8 cellular contexts compared by ENCODE assay signal in genomic region chr6:32844839-32845372, GRCh38. TPM values are rescaled to one million over a fixed set of nuclear protein-coding genes. Genes with fewer than 3 reads are reported as not detected.
DNase-seq lines count a peak whose midpoint lies in the region; ATAC-seq and TF ChIP-seq lines count a peak whose summit lies in the region.

No MANE protein-coding gene starts in this region.

- POLR2A ChIA-PET in BJ (lab: Charles Lee): no interaction called here
- POLR2A ChIA-PET in naive thymus-derived CD8-positive, alpha-beta T cell (lab: Charles Lee): interaction anchor here (0.6 to 10.6 kb wide), 32 partner anchors 12 to 1912 kb away, joined by 3 to 743 read pairs (median 4); partner anchors contain the start of genes ATF6B, B3GALT4, BRD2 and DXO

- peaks cover 31% of the 10 kb centered on the region for H3K36me3 Mint-ChIP-seq in IgD-negative memory B cell
- H3K36me3 Mint-ChIP-seq in central memory CD8-positive, alpha-beta T cell (ENCODE audit: insufficient read depth): peaks cover 83% of the 10 kb centered on the region
- peaks cover 44 to 86% (median 74%) of the 10 kb centered on the region in 3 donors for H3K36me3 Mint-ChIP-seq in naive thymus-derived CD8-positive, alpha-beta T cell

- no peaks in the 10 kb centered on the region for H3K27me3 ChIP-seq in BJ (ENCODE audit: control insufficient read depth, insufficient read depth, low read length)

- peak overlapping the region; percentile 98 to 100 (median 100) for H3K27ac Mint-ChIP-seq in IgD-negative memory B cell
- H3K27ac Mint-ChIP-seq in central memory CD8-positive, alpha-beta T cell (ENCODE audit: low read depth): peak overlapping the region; percentile 100
- H3K27ac Mint-ChIP-seq in naive thymus-derived CD8-positive, alpha-beta T cell: peak overlapping the region; percentile 98 to 100 (median 100)

- peak overlapping the region; percentile 61 for H3K4me3 ChIP-seq in BJ (ENCODE audit: low read depth, low read length)

- peak; percentile 37 for ATAC-seq in central memory CD8-positive, alpha-beta T cell (replicated peaks; ENCODE audit: extremely low read depth, poor library complexity, severe bottlenecking)
- peak; percentile 15 to 23 for ATAC-seq in naive thymus-derived CD8-positive, alpha-beta T cell
- ATAC-seq in HG02642 (IDR thresholded peaks at IDR 0.05; ENCODE audit: poor library complexity, unreplicated experiment) (no peak), esophagus mucosa (no peak)

- peaks cover 19% of the 10 kb centered on the region for H3K36me3 ChIP-seq in BJ (ENCODE audit: control insufficient read depth, insufficient read depth, low read length)

- peaks cover 0 to 2% (median 0%) of the 10 kb centered on the region in 3 donors for H3K9me3 Mint-ChIP-seq in IgD-negative memory B cell
- no peaks in the 10 kb centered on the region for H3K9me3 Mint-ChIP-seq in central memory CD8-positive, alpha-beta T cell
- no peaks in the 10 kb centered on the region for H3K9me3 Mint-ChIP-seq in naive thymus-derived CD8-positive, alpha-beta T cell

- H3K4me1 Mint-ChIP-seq in IgD-negative memory B cell: peaks cover 57 to 70% (median 59%) of the 10 kb centered on the region in 3 donors
- H3K4me1 Mint-ChIP-seq in central memory CD8-positive, alpha-beta T cell: peaks cover 86% of the 10 kb centered on the region
- H3K4me1 Mint-ChIP-seq in naive thymus-derived CD8-positive, alpha-beta T cell: peaks cover 54 to 88% (median 79%) of the 10 kb centered on the region in 4 donors

- CTCF ChIA-PET in BJ (lab: Yijun Ruan, JAX): interaction anchor here (0.5 to 3.3 kb wide), 6 partner anchors 8 to 1656 kb away, joined by 3 to 18 read pairs (median 6); partner anchors contain the start of genes PSMB9 and TAP1

- no peak for TF ChIP-seq CTCF in BJ (IDR thresholded peaks at IDR 0.05; ENCODE audit: insufficient read depth, low read depth, low read length)

- no peaks in the 10 kb centered on the region for H3K27me3 Mint-ChIP-seq in IgD-negative memory B cell
- no peaks in the 10 kb centered on the region for H3K27me3 Mint-ChIP-seq in central memory CD8-positive, alpha-beta T cell
- H3K27me3 Mint-ChIP-seq in naive thymus-derived CD8-positive, alpha-beta T cell: no peaks in the 10 kb centered on the region

- DNase-seq in BJ (ENCODE audit: low read depth): no peak
- no peak for DNase-seq in central memory CD8-positive, alpha-beta T cell (ENCODE audit: low spot score in 2 of 2)
- peak in 2 of 10 donors; percentile 21 to 69 for DNase-seq in naive thymus-derived CD8-positive, alpha-beta T cell
- DNase-seq in activated effector memory CD4-positive, alpha-beta T cell treated with Interleukin-2 at 50 U/mL for 16 hours: no peak
- no peak for DNase-seq in anterior cingulate cortex (lab: John Stamatoyannopoulos, UW)

- peak overlapping the region; percentile 95 to 100 (median 97) for H3K4me3 Mint-ChIP-seq in IgD-negative memory B cell
- peak overlapping the region; percentile 97 for H3K4me3 Mint-ChIP-seq in central memory CD8-positive, alpha-beta T cell
- peak overlapping the region; percentile 92 to 100 (median 98) for H3K4me3 Mint-ChIP-seq in naive thymus-derived CD8-positive, alpha-beta T cell

RNA-seq across cellular contexts. Expression of gene PSMB8, which starts 1.1 kb away (rescaled TPM):
- polyA plus RNA-seq in BJ (2011; rRNA removed): 56.7 and 79.6 TPM in 2 replicates
- polyA minus RNA-seq in BJ (2011; rRNA and poly(A)+ RNA removed): 15.5 and 30.0 TPM in 2 replicates
- 366 TPM for polyA plus RNA-seq in IgD-negative memory B cell
- total RNA-seq in naive thymus-derived CD8-positive, alpha-beta T cell: 100 to 1,000 TPM; 133 to 138 TPM
- polyA plus RNA-seq in naive thymus-derived CD8-positive, alpha-beta T cell: 100 to 1,000 TPM; 350 to 386 (median 386) TPM
- 33.0 TPM for total RNA-seq in esophagus mucosa

RNA-seq across cellular contexts. Expression of gene TAP2, which starts 6.4 kb away (rescaled TPM):
- 18.0 and 25.4 TPM in 2 replicates for polyA plus RNA-seq in BJ (2011; rRNA removed)
- 22.4 and 24.2 TPM in 2 replicates for polyA minus RNA-seq in BJ (2011; rRNA and poly(A)+ RNA removed)
- polyA plus RNA-seq in IgD-negative memory B cell: 26.8 TPM
- 100 to 1,000 TPM in 1 of 2 experiments, 10 to 100 TPM in 1; 96.2 to 117 TPM for total RNA-seq in naive thymus-derived CD8-positive, alpha-beta T cell
- 10 to 100 TPM; 24.2 to 36.6 (median 25.3) TPM for polyA plus RNA-seq in naive thymus-derived CD8-positive, alpha-beta T cell
- total RNA-seq in esophagus mucosa: 23.1 TPM

RNA-seq across cellular contexts. Expression of gene TAP1, which starts 8.6 kb away (rescaled TPM):
- 58.4 and 80.4 TPM in 2 replicates for polyA plus RNA-seq in BJ (2011; rRNA removed)
- polyA minus RNA-seq in BJ (2011; rRNA and poly(A)+ RNA removed): 34.9 and 58.0 TPM in 2 replicates
- 219 TPM for polyA plus RNA-seq in IgD-negative memory B cell
- 100 to 1,000 TPM; 113 TPM for total RNA-seq in naive thymus-derived CD8-positive, alpha-beta T cell
- 100 to 1,000 TPM; 197 to 283 (median 230) TPM for polyA plus RNA-seq in naive thymus-derived CD8-positive, alpha-beta T cell
- total RNA-seq in esophagus mucosa: 26.0 TPM

RNA-seq across cellular contexts. Expression of gene PSMB9, which starts 9.1 kb away (rescaled TPM):
- polyA plus RNA-seq in BJ (2011; rRNA removed) (37.9 and 44.7 TPM in 2 replicates), IgD-negative memory B cell (695 TPM)
- polyA minus RNA-seq in BJ (2011; rRNA and poly(A)+ RNA removed): 12.2 and 18.1 TPM in 2 replicates
- total RNA-seq in naive thymus-derived CD8-positive, alpha-beta T cell: 100 to 1,000 TPM; 102 to 104 TPM
- 100 to 1,000 TPM; 402 to 432 (median 424) TPM for polyA plus RNA-seq in naive thymus-derived CD8-positive, alpha-beta T cell
- total RNA-seq in esophagus mucosa: 11.7 TPM

RNA-seq across cellular contexts. Expression of gene HLA-DOB, which starts 28.1 kb away (rescaled TPM):
- 0.12 and 0.16 TPM in 2 replicates for polyA plus RNA-seq in BJ (2011; rRNA removed)
- polyA minus RNA-seq in BJ (2011; rRNA and poly(A)+ RNA removed): not detected in 2 replicates
- 368 TPM for polyA plus RNA-seq in IgD-negative memory B cell
- 1 to 10 TPM; 3.9 to 5.6 TPM for total RNA-seq in naive thymus-derived CD8-positive, alpha-beta T cell
- under 1 TPM in 2 of 3 donors, not detected in 1; 0.43 to 0.75 TPM for polyA plus RNA-seq in naive thymus-derived CD8-positive, alpha-beta T cell
- total RNA-seq in esophagus mucosa: 0.52 TPM

Comparison
In these comparisons a context has a peak if more than half of its experiments do, and no peak if none do; other contexts are left out.
1. ATAC-seq: peak in central memory CD8-positive, alpha-beta T cell (single experiment) and naive thymus-derived CD8-positive, alpha-beta T cell (2 of 2); none in HG02642 (single experiment) and esophagus mucosa (single experiment).
2. Peak in every context shown above with its lines, with median percentiles within 50 percentile points of each other: H3K27ac Mint-ChIP-seq and H3K4me3 Mint-ChIP-seq.